In genomic region chr22:17559188-17559587, GRCh38 we compare ENCODE assay signal across 2 cellular contexts.
TF ChIP-seq lines count a peak whose summit lies in the region.

No MANE protein-coding gene starts in this region.

TF ChIP-seq in SK-N-SH, 30 proteins besides CTCF, POLR2A, EP300 and RAD21:
- TF ChIP-seq MEF2A (IDR thresholded peaks at IDR 0.05; ENCODE audit: borderline replicate concordance, low read depth): no peak
- no peak for TF ChIP-seq JUND (IDR thresholded peaks at IDR 0.05)
- TF ChIP-seq, protein P1, sequence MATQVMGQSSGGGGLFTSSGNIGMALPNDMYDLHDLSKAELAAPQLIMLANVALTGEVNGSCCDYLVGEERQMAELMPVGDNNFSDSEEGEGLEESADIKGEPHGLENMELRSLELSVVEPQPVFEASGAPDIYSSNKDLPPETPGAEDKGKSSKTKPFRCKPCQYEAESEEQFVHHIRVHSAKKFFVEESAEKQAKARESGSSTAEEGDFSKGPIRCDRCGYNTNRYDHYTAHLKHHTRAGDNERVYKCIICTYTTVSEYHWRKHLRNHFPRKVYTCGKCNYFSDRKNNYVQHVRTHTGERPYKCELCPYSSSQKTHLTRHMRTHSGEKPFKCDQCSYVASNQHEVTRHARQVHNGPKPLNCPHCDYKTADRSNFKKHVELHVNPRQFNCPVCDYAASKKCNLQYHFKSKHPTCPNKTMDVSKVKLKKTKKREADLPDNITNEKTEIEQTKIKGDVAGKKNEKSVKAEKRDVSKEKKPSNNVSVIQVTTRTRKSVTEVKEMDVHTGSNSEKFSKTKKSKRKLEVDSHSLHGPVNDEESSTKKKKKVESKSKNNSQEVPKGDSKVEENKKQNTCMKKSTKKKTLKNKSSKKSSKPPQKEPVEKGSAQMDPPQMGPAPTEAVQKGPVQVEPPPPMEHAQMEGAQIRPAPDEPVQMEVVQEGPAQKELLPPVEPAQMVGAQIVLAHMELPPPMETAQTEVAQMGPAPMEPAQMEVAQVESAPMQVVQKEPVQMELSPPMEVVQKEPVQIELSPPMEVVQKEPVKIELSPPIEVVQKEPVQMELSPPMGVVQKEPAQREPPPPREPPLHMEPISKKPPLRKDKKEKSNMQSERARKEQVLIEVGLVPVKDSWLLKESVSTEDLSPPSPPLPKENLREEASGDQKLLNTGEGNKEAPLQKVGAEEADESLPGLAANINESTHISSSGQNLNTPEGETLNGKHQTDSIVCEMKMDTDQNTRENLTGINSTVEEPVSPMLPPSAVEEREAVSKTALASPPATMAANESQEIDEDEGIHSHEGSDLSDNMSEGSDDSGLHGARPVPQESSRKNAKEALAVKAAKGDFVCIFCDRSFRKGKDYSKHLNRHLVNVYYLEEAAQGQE (IDR thresholded peaks at IDR 0.05; ENCODE audit: low read depth, low read length): no peak
- TF ChIP-seq, protein P2, sequence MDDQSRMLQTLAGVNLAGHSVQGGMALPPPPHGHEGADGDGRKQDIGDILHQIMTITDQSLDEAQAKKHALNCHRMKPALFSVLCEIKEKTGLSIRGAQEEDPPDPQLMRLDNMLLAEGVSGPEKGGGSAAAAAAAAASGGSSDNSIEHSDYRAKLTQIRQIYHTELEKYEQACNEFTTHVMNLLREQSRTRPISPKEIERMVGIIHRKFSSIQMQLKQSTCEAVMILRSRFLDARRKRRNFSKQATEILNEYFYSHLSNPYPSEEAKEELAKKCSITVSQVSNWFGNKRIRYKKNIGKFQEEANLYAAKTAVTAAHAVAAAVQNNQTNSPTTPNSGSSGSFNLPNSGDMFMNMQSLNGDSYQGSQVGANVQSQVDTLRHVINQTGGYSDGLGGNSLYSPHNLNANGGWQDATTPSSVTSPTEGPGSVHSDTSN (IDR thresholded peaks at IDR 0.05): no peak
- TF ChIP-seq TAF1 (IDR thresholded peaks at IDR 0.05; ENCODE audit: borderline replicate concordance, low read depth, low read length): no peak
- TF ChIP-seq, protein P3, sequence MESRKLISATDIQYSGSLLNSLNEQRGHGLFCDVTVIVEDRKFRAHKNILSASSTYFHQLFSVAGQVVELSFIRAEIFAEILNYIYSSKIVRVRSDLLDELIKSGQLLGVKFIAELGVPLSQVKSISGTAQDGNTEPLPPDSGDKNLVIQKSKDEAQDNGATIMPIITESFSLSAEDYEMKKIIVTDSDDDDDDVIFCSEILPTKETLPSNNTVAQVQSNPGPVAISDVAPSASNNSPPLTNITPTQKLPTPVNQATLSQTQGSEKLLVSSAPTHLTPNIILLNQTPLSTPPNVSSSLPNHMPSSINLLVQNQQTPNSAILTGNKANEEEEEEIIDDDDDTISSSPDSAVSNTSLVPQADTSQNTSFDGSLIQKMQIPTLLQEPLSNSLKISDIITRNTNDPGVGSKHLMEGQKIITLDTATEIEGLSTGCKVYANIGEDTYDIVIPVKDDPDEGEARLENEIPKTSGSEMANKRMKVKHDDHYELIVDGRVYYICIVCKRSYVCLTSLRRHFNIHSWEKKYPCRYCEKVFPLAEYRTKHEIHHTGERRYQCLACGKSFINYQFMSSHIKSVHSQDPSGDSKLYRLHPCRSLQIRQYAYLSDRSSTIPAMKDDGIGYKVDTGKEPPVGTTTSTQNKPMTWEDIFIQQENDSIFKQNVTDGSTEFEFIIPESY (IDR thresholded peaks at IDR 0.05; ENCODE audit: borderline replicate concordance, low read depth): no peak
- no peak for TF ChIP-seq GABPA (IDR thresholded peaks at IDR 0.05; ENCODE audit: low read depth)
- TF ChIP-seq USF2 (IDR thresholded peaks at IDR 0.05; ENCODE audit: borderline replicate concordance, low read depth, low read length): no peak
- no peak for TF ChIP-seq IRF3 (IDR thresholded peaks at IDR 0.05; ENCODE audit: low read depth, low read length)
- TF ChIP-seq NRF1 (IDR thresholded peaks at IDR 0.05; ENCODE audit: low read depth, low read length): no peak
- TF ChIP-seq GATA2 (CRISPR knock-in tag; IDR thresholded peaks at IDR 0.05): no peak
- no peak for TF ChIP-seq FOXM1 (IDR thresholded peaks at IDR 0.05; ENCODE audit: low read depth)
- no peak for TF ChIP-seq FOSL2 (IDR thresholded peaks at IDR 0.05; ENCODE audit: borderline replicate concordance, low read depth)
- no peak for TF ChIP-seq POLR2AphosphoS5 (IDR thresholded peaks at IDR 0.05; ENCODE audit: low read depth, low read length)
- no peak for TF ChIP-seq SMC3 (IDR thresholded peaks at IDR 0.05; ENCODE audit: low read depth, low read length)
- no peak for TF ChIP-seq CHD2 (IDR thresholded peaks at IDR 0.05; ENCODE audit: low read length, partially characterized antibody)
- TF ChIP-seq MXI1 (IDR thresholded peaks at IDR 0.05; ENCODE audit: low read depth, low read length): no peak
- no peak for TF ChIP-seq RFX5 (IDR thresholded peaks at IDR 0.05; ENCODE audit: low read length)
- no peak for TF ChIP-seq FOXJ3 (CRISPR knock-in tag; IDR thresholded peaks at IDR 0.05)
- TF ChIP-seq, protein P4, sequence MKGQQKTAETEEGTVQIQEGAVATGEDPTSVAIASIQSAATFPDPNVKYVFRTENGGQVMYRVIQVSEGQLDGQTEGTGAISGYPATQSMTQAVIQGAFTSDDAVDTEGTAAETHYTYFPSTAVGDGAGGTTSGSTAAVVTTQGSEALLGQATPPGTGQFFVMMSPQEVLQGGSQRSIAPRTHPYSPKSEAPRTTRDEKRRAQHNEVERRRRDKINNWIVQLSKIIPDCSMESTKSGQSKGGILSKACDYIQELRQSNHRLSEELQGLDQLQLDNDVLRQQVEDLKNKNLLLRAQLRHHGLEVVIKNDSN (IDR thresholded peaks at IDR 0.05; ENCODE audit: borderline replicate concordance, low read depth): no peak

TF ChIP-seq in SK-N-SH treated with all-trans-retinoic acid at 6 μM for 48 hours, 23 proteins besides CTCF, POLR2A, EP300 and RAD21:
- no peak for TF ChIP-seq RARB (CRISPR knock-in tag; IDR thresholded peaks at IDR 0.05)
